In the genomic region with DNA sequence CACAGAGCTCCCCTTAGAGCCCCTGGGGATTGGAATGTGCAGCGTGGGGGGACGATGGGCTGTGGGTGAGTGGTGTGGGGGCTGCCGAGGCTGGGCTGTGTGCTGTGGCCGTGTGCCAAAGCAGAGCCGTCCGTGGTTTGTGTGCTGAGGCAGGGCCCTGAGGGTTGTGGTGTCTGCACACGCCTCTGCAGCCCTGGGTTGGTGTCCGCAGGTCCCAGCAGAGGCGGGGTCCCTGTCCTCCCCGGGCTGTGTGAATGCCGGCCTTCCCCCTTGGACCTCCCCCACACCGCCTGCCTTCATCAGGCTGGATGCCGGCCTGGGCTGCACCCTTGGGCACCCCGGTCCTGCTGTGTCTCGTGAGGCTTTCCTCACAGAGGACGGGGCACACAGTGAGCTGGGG, we compare ENCODE assay signal across 16 cellular contexts. TPM values are rescaled to one million over a fixed set of nuclear protein-coding genes. Genes with fewer than 3 reads are reported as not detected.
DNase-seq lines count a peak whose midpoint lies in the region; ATAC-seq, FAIRE-seq and TF ChIP-seq lines count a peak whose summit lies in the region.
"Had no signal": no experiment of that assay in that cellular context is flagged by ENCODE, and none has a peak within 500 bp of the region (broad histone marks: within the 10 kb centered on the region; RNA-seq: fewer than 3 reads in every experiment).

No MANE protein-coding gene starts in this region.

- no peak overlapping the region for H4K91ac ChIP-seq in H1 (replicated peaks; ENCODE audit: insufficient read length, low read length)

- CTCF ChIA-PET in H1 (lab: Charles Lee; ENCODE audit: partially characterized antibody), result interaction anchor here (0.8 to 2.2 kb wide), 7 partner anchors 9 to 93 kb away, joined by 3 to 18 read pairs (median 3); no protein-coding TSS in a partner anchor

- no peaks in the 10 kb centered on the region for H3K23me2 ChIP-seq in H1 (ENCODE audit: low read depth, low read length)

- TF ChIP-seq POLR2A in H1 (IDR thresholded peaks at IDR 0.05; ENCODE audit: control extremely low read depth in 1 of 2, low read depth in 2 of 2, low read length in 2 of 2), result no peak

- H3K9me3 ChIP-seq in BLaER1 treated with 17β-estradiol and CSF1 and Interleukin-3, amounts not matched to agents 10 nM and 100 nM (replicated peaks in 1 of 11), result peaks cover 0 to 16% (median 11%) of the 10 kb centered on the region in 11 experiments; a peak in 16 of 22 replicates
- H3K9me3 ChIP-seq in adipocyte (ENCODE audit: control insufficient read depth, low read length) (no peaks in the 10 kb centered on the region), H1 (ENCODE audit: insufficient read depth in 2 of 2, low read depth in 1 of 2, low read length in 1 of 2) (no peaks in the 10 kb centered on the region), osteoblast (ENCODE audit: low read depth, low read length) (no peaks in the 10 kb centered on the region)
- H3K9me3 ChIP-seq: A549 had no signal

- no peak overlapping the region; the same call in 1 of the 2 replicates for H2BK5ac ChIP-seq in H1 (ENCODE audit: low read depth, low read length)

- peak overlapping the region; percentile 48 to 91 (median 79); a peak in 20 of 22 replicates for H3K4me2 ChIP-seq in BLaER1 treated with 17β-estradiol and CSF1 and Interleukin-3, amounts not matched to agents 10 nM and 100 nM
- H3K4me2 ChIP-seq in H1 (ENCODE audit: insufficient read depth in 1 of 2, low read depth in 2 of 2, low read length in 2 of 2), result no peak overlapping the region
- no peak overlapping the region for H3K4me2 ChIP-seq in osteoblast (ENCODE audit: insufficient read depth, low read length)
- H3K4me2 ChIP-seq: A549 had no signal

- H3K36me3 Mint-ChIP-seq in nephron progenitor cell (ENCODE audit: low read depth), result peaks cover 42% of the 10 kb centered on the region

- FAIRE-seq in H1 (lab: Jason Lieb, UNC), result no peak
- FAIRE-seq: A549, GM18507, HTR-8/SVneo had no signal

- H4K8ac ChIP-seq in H1 (ENCODE audit: extremely low read depth, insufficient read depth, low read length), result peak overlapping the region; percentile 65; the same call in 1 of the 2 replicates

- H3K27ac ChIP-seq in BLaER1 treated with 17β-estradiol and CSF1 and Interleukin-3, amounts not matched to agents 10 nM and 100 nM, result peak overlapping the region in 9 of 11 experiments; percentile 0 to 55 (median 39); a peak in 14 of 22 replicates
- H3K27ac ChIP-seq in H1 (ENCODE audit: low read depth, low read length), result no peak overlapping the region; the same call in 1 of the 2 replicates
- H3K27ac ChIP-seq in osteoblast (ENCODE audit: low read depth, low read length), result peak overlapping the region; percentile 72
- H3K27ac ChIP-seq: A549, GM23248 had no signal

- no peak overlapping the region for H3K4me3 ChIP-seq in BLaER1 treated with 17β-estradiol and CSF1 and Interleukin-3, amounts not matched to agents 10 nM and 100 nM
- H3K4me3 ChIP-seq in adipocyte (ENCODE audit: low read length) (no peak overlapping the region), H1 (ENCODE audit: extremely low read depth in 1 of 4, insufficient read depth in 2 of 4, low read depth in 3 of 4, low read length in 4 of 4) (no peak overlapping the region), osteoblast (ENCODE audit: insufficient read depth, low read length) (no peak overlapping the region)
- H3K4me3 ChIP-seq: A549, GM23248 had no signal

- no peak for TF ChIP-seq EP300 in H1 (IDR thresholded peaks at IDR 0.05; ENCODE audit: borderline replicate concordance in 1 of 2, low read depth in 2 of 2, low read length in 2 of 2)

- DNase-seq in adipocyte (ENCODE audit: low read depth) (no peak), H1 (ENCODE audit: low read depth in 1 of 2, low spot score in 2 of 2) (no peak), osteoblast (ENCODE audit: insufficient read length, low spot score, missing footprints) (no peak), NCI-H2029 (lab: John Stamatoyannopoulos, UW) (no peak), nephron progenitor cell (no peak)
- DNase-seq: CD4-positive, CD25-positive, alpha-beta regulatory T cell; DMS 273 treated with DMSO at 0.1 percent for 48 hours; GM23248; H7; KBM-7 had no signal

- H3K4me1 Mint-ChIP-seq in nephron progenitor cell, result peaks cover 25% of the 10 kb centered on the region

- no peak overlapping the region for H3K4me3 Mint-ChIP-seq in nephron progenitor cell
- H3K4me3 Mint-ChIP-seq: CD4-positive, CD25-positive, alpha-beta regulatory T cell had no signal

- no peak overlapping the region for H2BK120ac ChIP-seq in H1 (replicated peaks; ENCODE audit: low read depth, low read length)

- H3K27me3 ChIP-seq in BLaER1 treated with 17β-estradiol and CSF1 and Interleukin-3, amounts not matched to agents 10 nM and 100 nM, result no peaks in the 10 kb centered on the region
- H3K27me3 ChIP-seq in adipocyte (replicated peaks; ENCODE audit: control insufficient read depth, insufficient read depth, low read length) (no peaks in the 10 kb centered on the region), H1 (replicated peaks in 1 of 4; ENCODE audit: control insufficient read depth in 3 of 4, extremely low read depth in 1 of 4, insufficient read depth in 3 of 4, low read length in 3 of 4) (no peaks in the 10 kb centered on the region), osteoblast (ENCODE audit: insufficient read depth, low read length) (no peaks in the 10 kb centered on the region)

- H4K5ac ChIP-seq in H1 (ENCODE audit: insufficient read length, low read depth, low read length), result no peak overlapping the region

- no peaks in the 10 kb centered on the region for H3K27me3 Mint-ChIP-seq in nephron progenitor cell (ENCODE audit: low read depth, poor library complexity)
- H3K27me3 Mint-ChIP-seq: CD4-positive, CD25-positive, alpha-beta regulatory T cell had no signal

- no peak overlapping the region for H3K14ac ChIP-seq in H1 (ENCODE audit: insufficient read length)

- H3K4me1 ChIP-seq in BLaER1 treated with 17β-estradiol and CSF1 and Interleukin-3, amounts not matched to agents 10 nM and 100 nM, result peaks cover 28 to 40% (median 39%) of the 10 kb centered on the region in 10 experiments
- H3K4me1 ChIP-seq in adipocyte (ENCODE audit: control insufficient read depth, insufficient read depth, low read length), result peaks cover 22% of the 10 kb centered on the region
- no peaks in the 10 kb centered on the region for H3K4me1 ChIP-seq in H1 (replicated peaks in 1 of 4; ENCODE audit: control insufficient read depth in 3 of 4, insufficient read depth in 4 of 4, low read length in 3 of 4)
- peaks cover 24% of the 10 kb centered on the region for H3K4me1 ChIP-seq in osteoblast (ENCODE audit: insufficient read depth, low read length)
- H3K4me1 ChIP-seq: A549 had no signal

- no peak for ATAC-seq in HG02981 (IDR thresholded peaks at IDR 0.05; ENCODE audit: unreplicated experiment)
- ATAC-seq: A549 had no signal

- H3K9ac ChIP-seq in BLaER1 treated with 17β-estradiol and CSF1 and Interleukin-3, amounts not matched to agents 10 nM and 100 nM, result peak overlapping the region in 9 of 11 experiments; percentile 18 to 52 (median 43); a peak in 12 of 22 replicates
- H3K9ac ChIP-seq in adipocyte (ENCODE audit: low read length) (peak overlapping the region; percentile 39), H1 (replicated peaks in 1 of 4; ENCODE audit: extremely low read depth in 1 of 4, low read depth in 3 of 4, low read length in 3 of 4) (no peak overlapping the region)
- H3K9ac ChIP-seq: GM23248 had no signal

- H3K36me3 ChIP-seq in BLaER1 treated with 17β-estradiol and CSF1 and Interleukin-3, amounts not matched to agents 10 nM and 100 nM, result peaks cover 87 to 92% (median 91%) of the 10 kb centered on the region in 11 experiments
- peaks cover 60% of the 10 kb centered on the region for H3K36me3 ChIP-seq in adipocyte (ENCODE audit: control insufficient read depth, insufficient read depth, low read length, severe bottlenecking)
- peaks cover 6 to 32% (median 20%) of the 10 kb centered on the region in 4 experiments; a peak in 7 of 8 replicates for H3K36me3 ChIP-seq in H1 (ENCODE audit: control insufficient read depth in 2 of 4, insufficient read depth in 4 of 4, low read length in 3 of 4)
- peaks cover 58% of the 10 kb centered on the region for H3K36me3 ChIP-seq in osteoblast (ENCODE audit: insufficient read depth, low read length)

- POLR2A ChIA-PET in H1 (lab: Charles Lee; ENCODE audit: partially characterized antibody), result interaction anchor here (0.6 to 1.6 kb wide), 2 partner anchors 20 to 60 kb away, joined by 3 read pairs; a partner anchor contains a TSS

- no peak overlapping the region for H2BK20ac ChIP-seq in H1 (ENCODE audit: low read length)

- H3K79me2 ChIP-seq in H1 (ENCODE audit: control insufficient read depth in 1 of 2, insufficient read depth in 2 of 2, low read length in 2 of 2) (peaks cover 0 to 5% of the 10 kb centered on the region in 2 experiments; a peak in 1 of 4 replicates), osteoblast (ENCODE audit: insufficient read depth, low read length) (peaks cover 86% of the 10 kb centered on the region)

- WGBS in H1 (ENCODE audit: extremely low coverage in 1 of 2, insufficient coverage in 1 of 2, insufficient read length in 1 of 2, insufficient replicate concordance in 2 of 2, low coverage in 1 of 2, low lambda C conversion rate in 2 of 2, missing lambda C conversion rate in 1 of 2), 2 experiments, result 87% methylated on average over 12 of the region's 16 CpGs; no CpG with 5 or more reads in 1 of the 2 experiments

- no peak overlapping the region for H3K27ac Mint-ChIP-seq in nephron progenitor cell
- H3K27ac Mint-ChIP-seq: CD4-positive, CD25-positive, alpha-beta regulatory T cell had no signal

- TF ChIP-seq CTCF in H1 (IDR thresholded peaks at IDR 0.05; ENCODE audit: control extremely low read depth in 1 of 3, insufficient read depth in 1 of 3, low read depth in 1 of 3, low read length in 3 of 3) (no peak), osteoblast (IDR thresholded peaks at IDR 0.05; ENCODE audit: extremely low read depth, low read depth, low read length) (no peak), nephron progenitor cell (IDR thresholded peaks at IDR 0.05) (no peak)

- no peaks in the 10 kb centered on the region for H3K9me3 Mint-ChIP-seq in nephron progenitor cell
- H3K9me3 Mint-ChIP-seq: CD4-positive, CD25-positive, alpha-beta regulatory T cell had no signal

- H3K79me1 ChIP-seq in H1 (ENCODE audit: low read depth, low read length), result peaks cover 15% of the 10 kb centered on the region

- H3K23ac ChIP-seq in H1 (ENCODE audit: insufficient read length), result no peak overlapping the region

- no peak overlapping the region for H3K56ac ChIP-seq in H1 (replicated peaks; ENCODE audit: insufficient read length, low read depth, low read length)

- H2AFZ ChIP-seq in H1 (ENCODE audit: low read length) (no peak overlapping the region), osteoblast (ENCODE audit: low read length) (no peak overlapping the region)
- H2AFZ ChIP-seq: GM23248 had no signal

- H2AK5ac ChIP-seq in H1 (ENCODE audit: low read depth, low read length), result no peak overlapping the region

- H2BK15ac ChIP-seq in H1 (ENCODE audit: low read length), result no peak overlapping the region

- TF ChIP-seq RAD21 in H1 (IDR thresholded peaks at IDR 0.05 in 1 of 2, conservative IDR thresholded peaks at IDR 0.05 in 1 of 2; ENCODE audit: low read depth in 2 of 2, low read length in 2 of 2), result no peak

- H2BK12ac ChIP-seq in H1 (ENCODE audit: low read depth, low read length), result no peak overlapping the region

- H4K20me1 ChIP-seq in BLaER1 treated with 17β-estradiol and CSF1 and Interleukin-3, amounts not matched to agents 10 nM and 100 nM, result peaks cover 91 to 100% (median 96%) of the 10 kb centered on the region in 11 experiments
- H4K20me1 ChIP-seq in H1 (replicated peaks in 1 of 2; ENCODE audit: control insufficient read depth in 1 of 2, insufficient read depth in 2 of 2, low read length in 2 of 2), result peaks cover 2 to 27% of the 10 kb centered on the region in 2 experiments
- H4K20me1 ChIP-seq in osteoblast (ENCODE audit: insufficient read depth, low read length), result peaks cover 39% of the 10 kb centered on the region

- H3K4ac ChIP-seq in H1 (replicated peaks; ENCODE audit: insufficient read length, low read depth, low read length), result no peak overlapping the region

- H3K18ac ChIP-seq in H1 (ENCODE audit: extremely low read depth, low read length), result no peak overlapping the region

RNA-seq across cellular contexts. Expression of a gene that starts 26.1 kb away (rescaled TPM):
- 74.8 and 76.3 TPM in 2 replicates for total RNA-seq in H1 (2021; fragmentation: NEBNext Ultra II Directional; extraction: Animal tissue kit (Norgen Biotek cat#: 25700))
- polyA plus RNA-seq in H1 (2011; rRNA removed), result 17.5 and 39.8 TPM in 2 replicates
- 28.6 TPM for polyA plus RNA-seq in H1 (2011; cell fraction: cytosol; rRNA removed)
- polyA plus RNA-seq in H1 (2011; cell fraction: nucleus; rRNA removed), result 232 TPM
- polyA plus RNA-seq in H1 (2012, experiment 1 of 2), result 37.0 to 51.6 TPM (median 48.5 TPM) in 4 replicates
- 26.6 TPM for polyA plus RNA-seq in H1 (2012, experiment 2 of 2)
- 36.4 TPM for polyA plus RNA-seq in H1 (2013, experiment 1 of 2)
- 32.3 TPM for polyA plus RNA-seq in H1 (2013, experiment 2 of 2)
- polyA minus RNA-seq in H1 (2011; rRNA and poly(A)+ RNA removed), result 16.0 and 21.9 TPM in 2 replicates
- polyA minus RNA-seq in H1 (2011; cell fraction: cytosol; rRNA and poly(A)+ RNA removed), result 24.8 TPM
- 49.1 TPM for polyA minus RNA-seq in H1 (2011; cell fraction: nucleus; rRNA and poly(A)+ RNA removed)
- 6.9 and 7.1 TPM in 2 replicates for total RNA-seq in osteoblast

RNA-seq across cellular contexts. Expression of a gene that starts 38.5 kb away (rescaled TPM):
- total RNA-seq in H1 (2021; fragmentation: NEBNext Ultra II Directional; extraction: Animal tissue kit (Norgen Biotek cat#: 25700)), result 174 and 184 TPM in 2 replicates
- polyA plus RNA-seq in H1 (2011; rRNA removed), result 161 and 227 TPM in 2 replicates
- polyA plus RNA-seq in H1 (2011; cell fraction: cytosol; rRNA removed), result 140 TPM
- polyA plus RNA-seq in H1 (2011; cell fraction: nucleus; rRNA removed), result 430 TPM
- polyA plus RNA-seq in H1 (2012, experiment 1 of 2), result 183 to 246 TPM (median 225 TPM) in 4 replicates
- polyA plus RNA-seq in H1 (2012, experiment 2 of 2), result 177 TPM
- 94.5 TPM for polyA plus RNA-seq in H1 (2013, experiment 1 of 2)
- 89.2 TPM for polyA plus RNA-seq in H1 (2013, experiment 2 of 2)
- polyA minus RNA-seq in H1 (2011; rRNA and poly(A)+ RNA removed), result 225 and 237 TPM in 2 replicates
- 139 TPM for polyA minus RNA-seq in H1 (2011; cell fraction: cytosol; rRNA and poly(A)+ RNA removed)
- 125 TPM for polyA minus RNA-seq in H1 (2011; cell fraction: nucleus; rRNA and poly(A)+ RNA removed)
- total RNA-seq in osteoblast, result 119 and 121 TPM in 2 replicates

RNA-seq across cellular contexts. Expression of a gene that starts 46.2 kb away (rescaled TPM):
- total RNA-seq in H1 (2021; fragmentation: NEBNext Ultra II Directional; extraction: Animal tissue kit (Norgen Biotek cat#: 25700)), result 135 TPM in 2 replicates
- polyA plus RNA-seq in H1 (2011; rRNA removed), result 187 and 235 TPM in 2 replicates
- polyA plus RNA-seq in H1 (2011; cell fraction: cytosol; rRNA removed), result 217 TPM
- 175 TPM for polyA plus RNA-seq in H1 (2011; cell fraction: nucleus; rRNA removed)
- polyA plus RNA-seq in H1 (2012, experiment 1 of 2), result 118 to 165 TPM (median 146 TPM) in 4 replicates
- 185 TPM for polyA plus RNA-seq in H1 (2012, experiment 2 of 2)
- polyA plus RNA-seq in H1 (2013, experiment 1 of 2), result 108 TPM
- polyA plus RNA-seq in H1 (2013, experiment 2 of 2), result 117 TPM
- polyA minus RNA-seq in H1 (2011; rRNA and poly(A)+ RNA removed), result 29.0 and 35.2 TPM in 2 replicates
- 43.3 TPM for polyA minus RNA-seq in H1 (2011; cell fraction: cytosol; rRNA and poly(A)+ RNA removed)
- 40.6 TPM for polyA minus RNA-seq in H1 (2011; cell fraction: nucleus; rRNA and poly(A)+ RNA removed)
- 32.1 and 43.4 TPM in 2 replicates for total RNA-seq in osteoblast

RNA-seq across cellular contexts. Expression of a gene that starts 46.7 kb away (rescaled TPM):
- 142 and 146 TPM in 2 replicates for total RNA-seq in H1 (2021; fragmentation: NEBNext Ultra II Directional; extraction: Animal tissue kit (Norgen Biotek cat#: 25700))
- 15.3 and 31.2 TPM in 2 replicates for polyA plus RNA-seq in H1 (2011; rRNA removed)
- polyA plus RNA-seq in H1 (2011; cell fraction: cytosol; rRNA removed), result 22.1 TPM
- 171 TPM for polyA plus RNA-seq in H1 (2011; cell fraction: nucleus; rRNA removed)
- 97.0 to 157 TPM (median 147 TPM) in 4 replicates for polyA plus RNA-seq in H1 (2012, experiment 1 of 2)
- polyA plus RNA-seq in H1 (2012, experiment 2 of 2), result 117 TPM
- 109 TPM for polyA plus RNA-seq in H1 (2013, experiment 1 of 2)
- 101 TPM for polyA plus RNA-seq in H1 (2013, experiment 2 of 2)
- 18.4 and 22.8 TPM in 2 replicates for polyA minus RNA-seq in H1 (2011; rRNA and poly(A)+ RNA removed)
- 64.4 TPM for polyA minus RNA-seq in H1 (2011; cell fraction: cytosol; rRNA and poly(A)+ RNA removed)
- polyA minus RNA-seq in H1 (2011; cell fraction: nucleus; rRNA and poly(A)+ RNA removed), result 112 TPM
- total RNA-seq in osteoblast, result 27.1 and 27.9 TPM in 2 replicates

RNA-seq across cellular contexts. Expression of a gene that starts 59.2 kb away (rescaled TPM):
- 13.0 and 15.4 TPM in 2 replicates for total RNA-seq in H1 (2021; fragmentation: NEBNext Ultra II Directional; extraction: Animal tissue kit (Norgen Biotek cat#: 25700))
- polyA plus RNA-seq in H1 (2011; rRNA removed), result 10.5 and 19.3 TPM in 2 replicates
- polyA plus RNA-seq in H1 (2011; cell fraction: cytosol; rRNA removed), result 10.1 TPM
- polyA plus RNA-seq in H1 (2011; cell fraction: nucleus; rRNA removed), result 104 TPM
- 12.7 to 23.7 TPM (median 18.4 TPM) in 4 replicates for polyA plus RNA-seq in H1 (2012, experiment 1 of 2)
- polyA plus RNA-seq in H1 (2012, experiment 2 of 2), result 9.0 TPM
- polyA plus RNA-seq in H1 (2013, experiment 1 of 2), result 6.7 TPM
- polyA plus RNA-seq in H1 (2013, experiment 2 of 2), result 5.6 TPM
- polyA minus RNA-seq in H1 (2011; rRNA and poly(A)+ RNA removed), result 0.46 and 0.63 TPM in 2 replicates
- 3.1 TPM for polyA minus RNA-seq in H1 (2011; cell fraction: cytosol; rRNA and poly(A)+ RNA removed)
- polyA minus RNA-seq in H1 (2011; cell fraction: nucleus; rRNA and poly(A)+ RNA removed), result 13.1 TPM
- total RNA-seq in osteoblast, result under 0.01 and 0.29 TPM in 2 replicates
- total RNA-seq: GM23248 had no signal
- polyA plus RNA-seq: AG04450; CD4-positive, CD25-positive, alpha-beta regulatory T cell; GM23248 had no signal

Comparison
In these comparisons a context has a peak if more than half of its experiments do, and no peak if none do; other contexts are left out.
1. H3K4me2 ChIP-seq: peak in BLaER1 treated with 17β-estradiol and CSF1 and Interleukin-3, amounts not matched to agents 10 nM and 100 nM (11 of 11); none in H1 (0 of 2) and osteoblast (single experiment).
2. H3K9ac ChIP-seq: peak in BLaER1 treated with 17β-estradiol and CSF1 and Interleukin-3, amounts not matched to agents 10 nM and 100 nM (9 of 11) and adipocyte (single experiment); none in H1 (0 of 4).